Comparison of ENCODE assay signal across 2 cellular contexts in the genomic region with DNA sequence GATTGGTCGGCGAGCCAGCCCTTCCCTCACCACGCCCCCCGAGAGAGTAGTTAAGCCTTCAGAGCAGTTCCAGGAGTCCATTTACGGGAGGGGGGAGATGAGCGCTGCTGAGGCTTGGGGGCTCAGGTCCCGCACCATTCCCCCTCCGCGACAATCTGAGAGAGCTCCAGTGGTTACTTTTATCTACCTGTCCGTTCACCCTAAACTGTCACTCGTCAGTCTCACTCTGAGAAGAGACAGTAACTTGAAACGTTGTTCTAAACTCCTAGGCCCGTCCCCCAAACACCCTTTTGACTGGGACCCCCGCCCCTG.
TF ChIP-seq lines count a peak whose summit lies in the region.

No MANE protein-coding gene starts in this region.

TF ChIP-seq in GM23338, 12 proteins besides CTCF, POLR2A, EP300 and RAD21:
- no peak for TF ChIP-seq JUNB (IDR thresholded peaks at IDR 0.05; ENCODE audit: unreplicated experiment)
- TF ChIP-seq POLR2AphosphoS5 (IDR thresholded peaks at IDR 0.05; ENCODE audit: low read depth), result peak; percentile 44; the same call in 1 of the 2 replicates
- TF ChIP-seq CREB1 (CRISPR knock-in tag; IDR thresholded peaks at IDR 0.05; ENCODE audit: low read depth), result no peak
- TF ChIP-seq, protein P1, sequence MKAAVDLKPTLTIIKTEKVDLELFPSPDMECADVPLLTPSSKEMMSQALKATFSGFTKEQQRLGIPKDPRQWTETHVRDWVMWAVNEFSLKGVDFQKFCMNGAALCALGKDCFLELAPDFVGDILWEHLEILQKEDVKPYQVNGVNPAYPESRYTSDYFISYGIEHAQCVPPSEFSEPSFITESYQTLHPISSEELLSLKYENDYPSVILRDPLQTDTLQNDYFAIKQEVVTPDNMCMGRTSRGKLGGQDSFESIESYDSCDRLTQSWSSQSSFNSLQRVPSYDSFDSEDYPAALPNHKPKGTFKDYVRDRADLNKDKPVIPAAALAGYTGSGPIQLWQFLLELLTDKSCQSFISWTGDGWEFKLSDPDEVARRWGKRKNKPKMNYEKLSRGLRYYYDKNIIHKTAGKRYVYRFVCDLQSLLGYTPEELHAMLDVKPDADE (IDR thresholded peaks at IDR 0.05), result no peak
- no peak for TF ChIP-seq NANOG (IDR thresholded peaks at IDR 0.05; ENCODE audit: borderline replicate concordance)

TF ChIP-seq in PFSK-1, 5 proteins besides CTCF, POLR2A, EP300 and RAD21:
- TF ChIP-seq TAF1 (IDR thresholded peaks at IDR 0.05; ENCODE audit: borderline replicate concordance, insufficient read depth, low read length) (0 out of 2 replicates have a peak, but pooled peaks have one; percentile 34), FOXP2 (optimal IDR thresholded peaks at IDR 0.05; ENCODE audit: borderline replicate concordance, extremely low read depth, extremely low read length, insufficient read depth) (no peak), SIN3A (IDR thresholded peaks at IDR 0.05; ENCODE audit: borderline replicate concordance, insufficient read depth, low read length) (no peak)
- TF ChIP-seq, protein P2, sequence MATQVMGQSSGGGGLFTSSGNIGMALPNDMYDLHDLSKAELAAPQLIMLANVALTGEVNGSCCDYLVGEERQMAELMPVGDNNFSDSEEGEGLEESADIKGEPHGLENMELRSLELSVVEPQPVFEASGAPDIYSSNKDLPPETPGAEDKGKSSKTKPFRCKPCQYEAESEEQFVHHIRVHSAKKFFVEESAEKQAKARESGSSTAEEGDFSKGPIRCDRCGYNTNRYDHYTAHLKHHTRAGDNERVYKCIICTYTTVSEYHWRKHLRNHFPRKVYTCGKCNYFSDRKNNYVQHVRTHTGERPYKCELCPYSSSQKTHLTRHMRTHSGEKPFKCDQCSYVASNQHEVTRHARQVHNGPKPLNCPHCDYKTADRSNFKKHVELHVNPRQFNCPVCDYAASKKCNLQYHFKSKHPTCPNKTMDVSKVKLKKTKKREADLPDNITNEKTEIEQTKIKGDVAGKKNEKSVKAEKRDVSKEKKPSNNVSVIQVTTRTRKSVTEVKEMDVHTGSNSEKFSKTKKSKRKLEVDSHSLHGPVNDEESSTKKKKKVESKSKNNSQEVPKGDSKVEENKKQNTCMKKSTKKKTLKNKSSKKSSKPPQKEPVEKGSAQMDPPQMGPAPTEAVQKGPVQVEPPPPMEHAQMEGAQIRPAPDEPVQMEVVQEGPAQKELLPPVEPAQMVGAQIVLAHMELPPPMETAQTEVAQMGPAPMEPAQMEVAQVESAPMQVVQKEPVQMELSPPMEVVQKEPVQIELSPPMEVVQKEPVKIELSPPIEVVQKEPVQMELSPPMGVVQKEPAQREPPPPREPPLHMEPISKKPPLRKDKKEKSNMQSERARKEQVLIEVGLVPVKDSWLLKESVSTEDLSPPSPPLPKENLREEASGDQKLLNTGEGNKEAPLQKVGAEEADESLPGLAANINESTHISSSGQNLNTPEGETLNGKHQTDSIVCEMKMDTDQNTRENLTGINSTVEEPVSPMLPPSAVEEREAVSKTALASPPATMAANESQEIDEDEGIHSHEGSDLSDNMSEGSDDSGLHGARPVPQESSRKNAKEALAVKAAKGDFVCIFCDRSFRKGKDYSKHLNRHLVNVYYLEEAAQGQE (IDR thresholded peaks at IDR 0.05; ENCODE audit: insufficient read depth in 1 of 2, low read depth in 2 of 2, low read length in 2 of 2), result no peak
